ENCODE assay signal across 1 cellular context in genomic region chr15:90553248-90553745, GRCh38.
A peak's percentile ranks its signal among the peaks of the same experiment; 100 is the strongest.
TF ChIP-seq lines count a peak whose summit lies in the region.

No MANE protein-coding gene starts in this region.

TF ChIP-seq in IMR-90, 13 proteins besides CTCF, POLR2A, EP300 and RAD21:
- TF ChIP-seq CEBPB (IDR thresholded peaks at IDR 0.05; ENCODE audit: low read depth, low read length) (peak; percentile 74; the same call in 1 of the 2 replicates), NFE2L2 (IDR thresholded peaks at IDR 0.05; ENCODE audit: low read depth, low read length) (no peak), USF2 (IDR thresholded peaks at IDR 0.05; ENCODE audit: low read depth, low read length) (peak; percentile 64; the same call in 1 of the 2 replicates)
